Comparison of ENCODE assay signal across 1 cellular context in the genomic region with DNA sequence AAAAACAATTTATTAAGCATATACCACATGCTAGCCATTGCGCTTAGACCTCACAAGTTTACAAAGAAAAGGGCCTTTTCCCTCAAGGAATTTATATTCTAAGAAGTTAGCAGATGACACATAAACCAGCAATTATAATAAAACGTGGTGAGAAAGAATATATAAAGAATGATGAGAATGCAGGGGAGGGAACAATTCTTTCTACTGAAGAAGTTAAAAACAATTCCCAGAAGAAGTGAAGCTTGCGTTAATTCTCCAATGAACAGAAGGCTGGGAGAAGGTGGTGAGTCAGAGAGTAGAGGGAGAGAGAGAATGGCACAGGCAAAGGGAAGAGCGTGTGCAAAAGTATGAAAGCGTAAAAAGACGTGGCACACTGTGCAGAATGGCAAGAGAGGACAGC.
TF ChIP-seq lines count a peak whose summit lies in the region.

No MANE protein-coding gene starts in this region.

TF ChIP-seq in IMR-90, 13 proteins besides CTCF, POLR2A, EP300 and RAD21 (continued from another document):
- TF ChIP-seq USF2 (IDR thresholded peaks at IDR 0.05; ENCODE audit: low read depth, low read length), result no peak
- TF ChIP-seq CHD1 (IDR thresholded peaks at IDR 0.05; ENCODE audit: low read depth, low read length), result no peak
- TF ChIP-seq MXI1 (IDR thresholded peaks at IDR 0.05; ENCODE audit: borderline replicate concordance, low read depth, low read length), result no peak
- no peak for TF ChIP-seq RCOR1 (IDR thresholded peaks at IDR 0.05; ENCODE audit: insufficient replicate concordance, low read length)
- TF ChIP-seq SMC3 (IDR thresholded peaks at IDR 0.05; ENCODE audit: low read depth, low read length), result no peak
